ENCODE assay signal across 8 cellular contexts in the genomic region with DNA sequence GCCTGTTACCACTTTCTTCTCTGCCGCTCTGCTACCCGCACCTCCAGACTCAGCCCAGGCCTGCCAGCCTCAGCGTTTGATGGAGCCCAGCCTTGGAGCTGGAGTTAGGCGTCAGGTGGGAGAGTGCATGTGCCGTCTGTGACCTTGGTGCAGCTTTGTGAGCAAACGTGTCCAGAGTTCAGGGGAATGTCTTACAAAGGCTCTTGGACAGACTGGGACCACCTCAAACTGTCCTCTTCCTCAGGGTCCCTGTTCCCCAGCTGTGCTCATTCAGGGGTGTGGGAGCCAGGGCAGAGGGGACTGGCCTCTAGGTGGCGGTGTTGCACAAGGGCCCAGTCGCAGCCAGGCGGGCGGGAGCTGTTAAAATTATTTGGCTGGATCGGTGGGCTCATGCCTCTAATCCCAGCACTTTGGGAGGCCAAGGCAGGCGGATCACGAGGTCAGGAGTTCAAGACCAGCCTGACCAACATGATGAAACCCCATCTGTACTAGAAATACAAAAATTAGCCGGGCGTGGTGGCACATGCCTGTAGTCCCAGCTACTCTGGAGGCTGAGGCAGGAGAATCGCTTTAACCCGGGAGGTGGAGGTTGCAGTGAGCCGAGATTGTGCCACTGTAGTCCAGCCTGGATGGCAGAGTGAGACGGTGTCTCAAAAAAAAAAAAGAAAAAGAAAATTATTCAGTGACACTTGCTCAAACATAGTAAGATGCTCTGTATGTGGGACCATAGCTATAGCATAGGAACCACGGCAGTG.
DNase-seq lines count a peak whose midpoint lies in the region; ATAC-seq and TF ChIP-seq lines count a peak whose summit lies in the region.

No MANE protein-coding gene starts in this region.

- no peaks in the 10 kb centered on the region for H3K4me1 ChIP-seq in CD4-positive, alpha-beta memory T cell (ENCODE audit: insufficient read depth, low read length)

- H3K4me3 Mint-ChIP-seq in HFFc6, result no peak overlapping the region
- H3K4me3 Mint-ChIP-seq in activated naive CD8-positive, alpha-beta T cell treated with anti-CD3 and anti-CD28 coated beads for 36 hours, result no peak overlapping the region
- no peak overlapping the region for H3K4me3 Mint-ChIP-seq in CD4-positive, alpha-beta memory T cell

- H3K36me3 Mint-ChIP-seq in HFFc6 (ENCODE audit: low read depth), result no peaks in the 10 kb centered on the region
- no peaks in the 10 kb centered on the region for H3K36me3 Mint-ChIP-seq in activated naive CD8-positive, alpha-beta T cell treated with anti-CD3 and anti-CD28 coated beads for 36 hours
- H3K36me3 Mint-ChIP-seq in CD4-positive, alpha-beta memory T cell, result no peaks in the 10 kb centered on the region

- no peaks in the 10 kb centered on the region for H3K9me3 ChIP-seq in CD4-positive, alpha-beta memory T cell (ENCODE audit: control insufficient read depth in 1 of 2, low read length in 2 of 2)

- H3K4me1 Mint-ChIP-seq in HFFc6 (ENCODE audit: low read depth), result no peaks in the 10 kb centered on the region
- H3K4me1 Mint-ChIP-seq in activated naive CD8-positive, alpha-beta T cell treated with anti-CD3 and anti-CD28 coated beads for 36 hours, result no peaks in the 10 kb centered on the region
- H3K4me1 Mint-ChIP-seq in CD4-positive, alpha-beta memory T cell, result no peaks in the 10 kb centered on the region

- H3K27me3 ChIP-seq in CD4-positive, alpha-beta memory T cell (ENCODE audit: insufficient read depth, low read length), result no peaks in the 10 kb centered on the region

- H3K27me3 Mint-ChIP-seq in HFFc6 (ENCODE audit: insufficient read depth), result peaks cover 20% of the 10 kb centered on the region
- H3K27me3 Mint-ChIP-seq in activated naive CD8-positive, alpha-beta T cell treated with anti-CD3 and anti-CD28 coated beads for 36 hours, result no peaks in the 10 kb centered on the region
- H3K27me3 Mint-ChIP-seq in CD4-positive, alpha-beta memory T cell, result no peaks in the 10 kb centered on the region

- no peak for ATAC-seq in HG03039 (IDR thresholded peaks at IDR 0.05; ENCODE audit: unreplicated experiment)
- ATAC-seq in HG03108 (IDR thresholded peaks at IDR 0.05; ENCODE audit: unreplicated experiment), result no peak

- no peak overlapping the region for H3K27ac ChIP-seq in C4-2B
- no peak overlapping the region for H3K27ac ChIP-seq in CD4-positive, alpha-beta memory T cell (ENCODE audit: low read depth, low read length)

- 0 out of 2 replicates have a peak, but pooled peaks cover 6% of the 10 kb centered on the region for H3K9me3 Mint-ChIP-seq in HFFc6
- H3K9me3 Mint-ChIP-seq in activated naive CD8-positive, alpha-beta T cell treated with anti-CD3 and anti-CD28 coated beads for 36 hours, result no peaks in the 10 kb centered on the region
- peaks cover 0 to 6% (median 0%) of the 10 kb centered on the region in 8 donors for H3K9me3 Mint-ChIP-seq in CD4-positive, alpha-beta memory T cell

- no peak overlapping the region for H3K4me3 ChIP-seq in CD4-positive, alpha-beta memory T cell (ENCODE audit: low read length in 2 of 2)

- CTCF ChIA-PET in CD4-positive, alpha-beta memory T cell (lab: Charles Lee; ENCODE audit: partially characterized antibody), result interaction anchor here (1.0 kb wide), 1 partner anchor 191 kb away, joined by 3 read pairs; no protein-coding TSS in a partner anchor

- DNase-seq in HFFc6 (no peak), iPS-NIHi11 (ENCODE audit: low spot score) (peak; percentile 78), NCI-H128 (lab: John Stamatoyannopoulos, UW; ENCODE audit: unreplicated experiment) (no peak)
- DNase-seq in activated naive CD8-positive, alpha-beta T cell treated with anti-CD3 and anti-CD28 coated beads for 36 hours, result peak; percentile 15
- DNase-seq in CD4-positive, alpha-beta memory T cell, result no peak

- H3K36me3 ChIP-seq in CD4-positive, alpha-beta memory T cell (ENCODE audit: insufficient read depth, low read length), result no peaks in the 10 kb centered on the region

- intact Hi-C loops in CD4-positive, alpha-beta memory T cell (cut with micrococcal nuclease), result no loop called here

- POLR2A ChIA-PET in CD4-positive, alpha-beta memory T cell (lab: Charles Lee; ENCODE audit: partially characterized antibody), result no interaction called here

- TF ChIP-seq CTCF in C4-2B (conservative IDR thresholded peaks at IDR 0.05) (peak; percentile 97), HFFc6 (IDR thresholded peaks at IDR 0.05) (peak; percentile 93)

- no peak overlapping the region for H3K27ac Mint-ChIP-seq in HFFc6
- H3K27ac Mint-ChIP-seq in activated naive CD8-positive, alpha-beta T cell treated with anti-CD3 and anti-CD28 coated beads for 36 hours, result no peak overlapping the region
- no peak overlapping the region for H3K27ac Mint-ChIP-seq in CD4-positive, alpha-beta memory T cell

Comparison
In these comparisons a context has a peak if more than half of its experiments do, and no peak if none do; other contexts are left out.
1. DNase-seq: peak in activated naive CD8-positive, alpha-beta T cell treated with anti-CD3 and anti-CD28 coated beads for 36 hours (single experiment) and iPS-NIHi11 (single experiment); none in HFFc6 (single experiment), NCI-H128 (single experiment) and CD4-positive, alpha-beta memory T cell (0 of 5).